In genomic region chr16:68235105-68235881, GRCh38 we compare ENCODE assay signal across 2 cellular contexts.
TF ChIP-seq lines count a peak whose summit lies in the region.

No MANE protein-coding gene starts in this region.

TF ChIP-seq in endothelial cell of umbilical vein, 7 proteins besides CTCF, POLR2A, EP300 and RAD21:
- TF ChIP-seq EZH2 (IDR thresholded peaks at IDR 0.05; ENCODE audit: borderline replicate concordance, low read depth, low read length, severe bottlenecking): no peak
- TF ChIP-seq MAX (IDR thresholded peaks at IDR 0.05; ENCODE audit: insufficient read depth, insufficient read length): no peak
- no peak for TF ChIP-seq POLR2AphosphoS5 (IDR thresholded peaks at IDR 0.05; ENCODE audit: insufficient read depth, low read depth, low read length)
- no peak for TF ChIP-seq GATA2 (IDR thresholded peaks at IDR 0.05; ENCODE audit: insufficient read depth, insufficient read length, low read depth, low read length)
- no peak for TF ChIP-seq JUN (IDR thresholded peaks at IDR 0.05; ENCODE audit: borderline replicate concordance, insufficient read depth, insufficient read length, low read depth)
- TF ChIP-seq FOS (IDR thresholded peaks at IDR 0.05; ENCODE audit: borderline replicate concordance, insufficient read depth, low read length): no peak
- no peak for TF ChIP-seq MYC (IDR thresholded peaks at IDR 0.05; ENCODE audit: low read depth, low read length)
TF ChIP-seq in endothelial cell of umbilical vein: peak in this region for 0.

TF ChIP-seq in SK-N-SH treated with all-trans-retinoic acid at 6 μM for 48 hours, 23 proteins besides CTCF, POLR2A, EP300 and RAD21:
- no peak for TF ChIP-seq POU6F1 (CRISPR knock-in tag; IDR thresholded peaks at IDR 0.05; ENCODE audit: borderline replicate concordance, low read depth)
- no peak for TF ChIP-seq TSHZ2 (CRISPR knock-in tag; IDR thresholded peaks at IDR 0.05)
- TF ChIP-seq ISL1 (CRISPR knock-in tag; IDR thresholded peaks at IDR 0.05): no peak
